8 cellular contexts compared by ENCODE assay signal in genomic region chr1:223670458-223671159, GRCh38. TPM values are rescaled to one million over a fixed set of nuclear protein-coding genes. Genes with fewer than 3 reads are reported as not detected.
DNase-seq lines count a peak whose midpoint lies in the region; ATAC-seq and TF ChIP-seq lines count a peak whose summit lies in the region.
"Had no signal": no experiment of that assay in that cellular context is flagged by ENCODE, and none has a peak within 500 bp of the region (broad histone marks: within the 10 kb centered on the region; RNA-seq: fewer than 3 reads in every experiment).

No MANE protein-coding gene starts in this region.

- H3F3A ChIP-seq in DOHH2 (ENCODE audit: control insufficient read depth, insufficient read depth) = no peaks in the 10 kb centered on the region

- peak; percentile 45 for DNase-seq in HFFc6
- DNase-seq in SW480 (ENCODE audit: low spot score) = peak; percentile 45
- peak; percentile 48 for DNase-seq in glutamatergic neuron
- peak; percentile 61 for DNase-seq in stomach
- DNase-seq in inferior parietal cortex (ENCODE audit: extremely low spot score) = no peak
- DNase-seq: naive B cell had no signal

- no peaks in the 10 kb centered on the region for H3K79me2 ChIP-seq in DOHH2 (ENCODE audit: control insufficient read depth, low read length)

- no peaks in the 10 kb centered on the region; the same call in 1 of the 2 replicates for H3K9me3 Mint-ChIP-seq in HFFc6
- H3K9me3 Mint-ChIP-seq in glutamatergic neuron (ENCODE audit: unreplicated experiment) = peaks cover 4% of the 10 kb centered on the region

- intact Hi-C loops in stomach (cut with DNase I; ENCODE audit: low total_unique reads) = no loop called here

- H3K4me1 ChIP-seq in DOHH2 (ENCODE audit: control insufficient read depth, low read length) = no peaks in the 10 kb centered on the region
- peaks cover 7 to 30% (median 13%) of the 10 kb centered on the region in 4 donors for H3K4me1 ChIP-seq in stomach

- H3K36me3 Mint-ChIP-seq in HFFc6 (ENCODE audit: low read depth) (no peaks in the 10 kb centered on the region), glutamatergic neuron (ENCODE audit: unreplicated experiment) (peaks cover 17% of the 10 kb centered on the region)

- H3K27me3 ChIP-seq in DOHH2 (ENCODE audit: control insufficient read depth, low read length) = no peaks in the 10 kb centered on the region; the same call in 1 of the 2 replicates
- H3K27me3 ChIP-seq in stomach = no peaks in the 10 kb centered on the region

- no peak overlapping the region for H3K27ac ChIP-seq in DOHH2 (ENCODE audit: low read depth, low read length)
- H3K27ac ChIP-seq in stomach = no peak overlapping the region

- H3K4me3 ChIP-seq in DOHH2 (ENCODE audit: low read length) = no peak overlapping the region
- no peak overlapping the region for H3K4me3 ChIP-seq in stomach

- no peak overlapping the region for H3K4me2 ChIP-seq in DOHH2 (ENCODE audit: low read length)

- TF ChIP-seq CTCF in DOHH2 (IDR thresholded peaks at IDR 0.05; ENCODE audit: low read depth, low read length, poor library complexity, severe bottlenecking) (peak; percentile 60), HFFc6 (IDR thresholded peaks at IDR 0.05) (peak; percentile 83), glutamatergic neuron (IDR thresholded peaks at IDR 0.05; ENCODE audit: partially characterized antibody, unreplicated experiment) (peak; percentile 64), stomach (IDR thresholded peaks at IDR 0.05) (peak in 4 of 7 experiments; percentile 31 to 57 (median 46))

- peaks cover 20% of the 10 kb centered on the region for H3K27me3 Mint-ChIP-seq in HFFc6 (ENCODE audit: insufficient read depth)
- peaks cover 2% of the 10 kb centered on the region for H3K27me3 Mint-ChIP-seq in glutamatergic neuron (ENCODE audit: unreplicated experiment)

- TF ChIP-seq EP300 in stomach (IDR thresholded peaks at IDR 0.05) = no peak

- H4K20me1 ChIP-seq in DOHH2 (ENCODE audit: control insufficient read depth, insufficient read depth, low read depth, low read length) = no peaks in the 10 kb centered on the region

- no peak overlapping the region for H3K27ac Mint-ChIP-seq in HFFc6
- no peak overlapping the region for H3K27ac Mint-ChIP-seq in glutamatergic neuron (ENCODE audit: unreplicated experiment)
- H3K27ac Mint-ChIP-seq: naive B cell had no signal

- no peak for ATAC-seq in GM18498 (IDR thresholded peaks at IDR 0.05; ENCODE audit: unreplicated experiment)

- H3K4me3 Mint-ChIP-seq in HFFc6 (no peak overlapping the region), glutamatergic neuron (ENCODE audit: unreplicated experiment) (no peak overlapping the region)

- H3K9me3 ChIP-seq in DOHH2 (ENCODE audit: control insufficient read depth, insufficient read depth, low read length) = peaks cover 7% of the 10 kb centered on the region; the same call in 1 of the 2 replicates
- H3K9me3 ChIP-seq in stomach = peaks cover 0 to 15% (median 6%) of the 10 kb centered on the region in 4 donors

- peaks cover 16% of the 10 kb centered on the region for H3K4me1 Mint-ChIP-seq in HFFc6 (ENCODE audit: low read depth)
- H3K4me1 Mint-ChIP-seq in glutamatergic neuron (ENCODE audit: low read depth, unreplicated experiment) = no peaks in the 10 kb centered on the region

- WGBS in stomach, 5 donors = 65 to 68% (median 67%) methylated on average over 7 of the region's 7 CpGs

- H3K36me3 ChIP-seq in DOHH2 (ENCODE audit: control insufficient read depth, low read length) = no peaks in the 10 kb centered on the region
- no peaks in the 10 kb centered on the region for H3K36me3 ChIP-seq in stomach

- no peak for TF ChIP-seq POLR2A in stomach (IDR thresholded peaks at IDR 0.05)

- no peaks in the 10 kb centered on the region for H3K9me2 ChIP-seq in DOHH2 (replicated peaks; ENCODE audit: control insufficient read depth, low read length)

RNA-seq across cellular contexts. Expression of gene CAPN8, which starts 5.1 kb away (rescaled TPM):
- not detected for total RNA-seq in HFFc6 (2021; fragmentation: NEBNext Ultra II Directional; extraction: Animal tissue kit (Norgen Biotek cat#: 25700))
- total RNA-seq in glutamatergic neuron (ENCODE audit: unreplicated experiment) (not detected), stomach (100 to 1,000 TPM in 4 of 5 donors, 10 to 100 TPM in 1; 67.5 to 581 (median 254) TPM)
- polyA plus RNA-seq in stomach = 100 to 1,000 TPM in 1 of 3 donors, 10 to 100 TPM in 2; 28.3 to 127 (median 31.0) TPM

RNA-seq across cellular contexts. Expression of gene CAPN2, which starts 41.7 kb away (rescaled TPM):
- total RNA-seq in HFFc6 (2021; fragmentation: NEBNext Ultra II Directional; extraction: Animal tissue kit (Norgen Biotek cat#: 25700)) = 100 to 1,000 TPM; 380 to 424 (median 413) TPM
- 25.6 TPM for total RNA-seq in glutamatergic neuron (ENCODE audit: unreplicated experiment)
- 100 to 1,000 TPM; 224 to 739 (median 358) TPM for total RNA-seq in stomach
- polyA plus RNA-seq in stomach = 100 to 1,000 TPM; 128 to 171 (median 161) TPM

Comparison
In these comparisons a context has a peak if more than half of its experiments do, and no peak if none do; other contexts are left out.
1. RNA of gene CAPN8, which starts 5.1 kb away (total RNA-seq): 67.5 to 581 TPM in stomach; not detected in glutamatergic neuron (single experiment) and not detected in HFFc6; every median in the first group is over 10 times any median in the second.
2. Peak in every context shown above with its lines, with median percentiles within 50 percentile points of each other: CTCF ChIP-seq.